Comparison of ENCODE assay signal across 22 cellular contexts in genomic region chr4:6647582-6648230, GRCh38. TPM values are rescaled to one million over a fixed set of nuclear protein-coding genes. Genes with fewer than 3 reads are reported as not detected.
"Had no signal": no experiment of that assay in that cellular context is flagged by ENCODE, and none has a peak within 500 bp of the region (broad histone marks: within the 10 kb centered on the region; RNA-seq: fewer than 3 reads in every experiment).

No MANE protein-coding gene starts in this region.

- H3K27ac ChIP-seq: colonic mucosa, left ventricle myocardium inferior, psoas muscle, skin epidermis, stomach, vagina had no signal

- DNase-seq: activated CD4-positive, alpha-beta T cell treated with anti-CD3 and anti-CD28 coated beads for 1 hour; activated CD8-positive, alpha-beta memory T cell treated with anti-CD3 and anti-CD28 coated beads for 24 hours; activated CD8-positive, alpha-beta memory T cell treated with anti-CD3 and anti-CD28 coated beads, Interleukin-2, amount 50 U/mL, for 48 hours; activated naive CD4-positive, alpha-beta T cell; anterior cingulate cortex; central memory CD4-positive, alpha-beta T cell; colonic mucosa; erythroblast; foreskin melanocyte; left ventricle myocardium inferior; naive thymus-derived CD4-positive, alpha-beta T cell; psoas muscle; right cardiac atrium; stomach; T-cell; T1000; trophoblast cell had no signal

- ATAC-seq: naive thymus-derived CD4-positive, alpha-beta T cell; psoas muscle; right cardiac atrium; T-cell had no signal

- FAIRE-seq: endometrium, keratinocyte had no signal

- H3K4me3 ChIP-seq: colonic mucosa, left ventricle myocardium inferior, psoas muscle, skin epidermis, stomach, vagina had no signal

- H3K9me3 ChIP-seq: colonic mucosa, left ventricle myocardium inferior, psoas muscle, stomach, vagina had no signal

- H3K4me1 ChIP-seq: colonic mucosa had no signal

- H3K27me3 ChIP-seq: colonic mucosa, stomach, vagina had no signal

RNA-seq across cellular contexts. Expression of gene S100P, which starts 46.0 kb away (rescaled TPM):
- total RNA-seq: left ventricle myocardium inferior, osteocyte had no signal
- polyA plus RNA-seq: naive thymus-derived CD4-positive, alpha-beta T cell had no signal
